In genomic region chr1:16905112-16905855, GRCh38 we compare ENCODE assay signal across 1 cellular context.
A peak's percentile ranks its signal among the peaks of the same experiment; 100 is the strongest.
TF ChIP-seq lines count a peak whose summit lies in the region.

No MANE protein-coding gene starts in this region.

TF ChIP-seq in K562, 482 proteins besides CTCF, POLR2A, EP300 and RAD21 (continued from another document and continues in another):
- TF ChIP-seq, protein P1, sequence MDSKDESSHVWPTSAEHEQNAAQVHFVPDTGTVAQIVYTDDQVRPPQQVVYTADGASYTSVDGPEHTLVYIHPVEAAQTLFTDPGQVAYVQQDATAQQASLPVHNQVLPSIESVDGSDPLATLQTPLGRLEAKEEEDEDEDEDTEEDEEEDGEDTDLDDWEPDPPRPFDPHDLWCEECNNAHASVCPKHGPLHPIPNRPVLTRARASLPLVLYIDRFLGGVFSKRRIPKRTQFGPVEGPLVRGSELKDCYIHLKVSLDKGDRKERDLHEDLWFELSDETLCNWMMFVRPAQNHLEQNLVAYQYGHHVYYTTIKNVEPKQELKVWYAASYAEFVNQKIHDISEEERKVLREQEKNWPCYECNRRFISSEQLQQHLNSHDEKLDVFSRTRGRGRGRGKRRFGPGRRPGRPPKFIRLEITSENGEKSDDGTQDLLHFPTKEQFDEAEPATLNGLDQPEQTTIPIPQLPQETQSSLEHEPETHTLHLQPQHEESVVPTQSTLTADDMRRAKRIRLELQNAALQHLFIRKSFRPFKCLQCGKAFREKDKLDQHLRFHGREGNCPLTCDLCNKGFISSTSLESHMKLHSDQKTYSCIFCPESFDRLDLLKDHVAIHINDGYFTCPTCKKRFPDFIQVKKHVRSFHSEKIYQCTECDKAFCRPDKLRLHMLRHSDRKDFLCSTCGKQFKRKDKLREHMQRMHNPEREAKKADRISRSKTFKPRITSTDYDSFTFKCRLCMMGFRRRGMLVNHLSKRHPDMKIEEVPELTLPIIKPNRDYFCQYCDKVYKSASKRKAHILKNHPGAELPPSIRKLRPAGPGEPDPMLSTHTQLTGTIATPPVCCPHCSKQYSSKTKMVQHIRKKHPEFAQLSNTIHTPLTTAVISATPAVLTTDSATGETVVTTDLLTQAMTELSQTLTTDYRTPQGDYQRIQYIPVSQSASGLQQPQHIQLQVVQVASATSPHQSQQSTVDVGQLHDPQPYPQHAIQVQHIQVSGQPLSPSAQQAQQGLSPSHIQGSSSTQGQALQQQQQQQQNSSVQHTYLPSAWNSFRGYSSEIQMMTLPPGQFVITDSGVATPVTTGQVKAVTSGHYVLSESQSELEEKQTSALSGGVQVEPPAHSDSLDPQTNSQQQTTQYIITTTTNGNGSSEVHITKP (IDR thresholded peaks at IDR 0.05; ENCODE audit: partially characterized antibody): peak; percentile 30
- peak; percentile 99 for TF ChIP-seq ZNF316 (IDR thresholded peaks at IDR 0.05)
- TF ChIP-seq CBX3 (IDR thresholded peaks at IDR 0.05; ENCODE audit: borderline replicate concordance in 1 of 2, low read length in 2 of 2): peak; percentile 24 to 99; a peak in 2 of 3 replicates
- no peak for TF ChIP-seq ZFX (CRISPR knock-in tag; IDR thresholded peaks at IDR 0.05)
- peak; percentile 97; the same call in 1 of the 2 replicates for TF ChIP-seq PREB (CRISPR knock-in tag; IDR thresholded peaks at IDR 0.05)
- TF ChIP-seq DACH1 (IDR thresholded peaks at IDR 0.05; ENCODE audit: partially characterized antibody): peak; percentile 49
- TF ChIP-seq MTA3 (IDR thresholded peaks at IDR 0.05; ENCODE audit: borderline replicate concordance): peak; percentile 99
- TF ChIP-seq ZNF57 (CRISPR knock-in tag; IDR thresholded peaks at IDR 0.05): peak; percentile 98
- no peak for TF ChIP-seq BMI1 (IDR thresholded peaks at IDR 0.05; ENCODE audit: low read length)
- no peak for TF ChIP-seq SMARCB1 (IDR thresholded peaks at IDR 0.05; ENCODE audit: insufficient read length, low read depth)
- TF ChIP-seq HNRNPLL (IDR thresholded peaks at IDR 0.05; ENCODE audit: low read depth, low read length, poor library complexity, severe bottlenecking): peak; percentile 8
- no peak for TF ChIP-seq SMC3 (conservative IDR thresholded peaks at IDR 0.05; ENCODE audit: insufficient read depth, low read depth, low read length)
- peak; percentile 100 for TF ChIP-seq ILF3 (IDR thresholded peaks at IDR 0.05; ENCODE audit: borderline replicate concordance)
- TF ChIP-seq ZNF23 (CRISPR knock-in tag; IDR thresholded peaks at IDR 0.05): peak; percentile 97
- TF ChIP-seq RBM25 (IDR thresholded peaks at IDR 0.05; ENCODE audit: low read depth, low read length, severe bottlenecking): peak; percentile 40
- no peak for TF ChIP-seq HDAC8 (tag; IDR thresholded peaks at IDR 0.05)
- peak; percentile 77 for TF ChIP-seq ZNF134 (CRISPR knock-in tag; conservative IDR thresholded peaks at IDR 0.05)
- TF ChIP-seq, protein P2, sequence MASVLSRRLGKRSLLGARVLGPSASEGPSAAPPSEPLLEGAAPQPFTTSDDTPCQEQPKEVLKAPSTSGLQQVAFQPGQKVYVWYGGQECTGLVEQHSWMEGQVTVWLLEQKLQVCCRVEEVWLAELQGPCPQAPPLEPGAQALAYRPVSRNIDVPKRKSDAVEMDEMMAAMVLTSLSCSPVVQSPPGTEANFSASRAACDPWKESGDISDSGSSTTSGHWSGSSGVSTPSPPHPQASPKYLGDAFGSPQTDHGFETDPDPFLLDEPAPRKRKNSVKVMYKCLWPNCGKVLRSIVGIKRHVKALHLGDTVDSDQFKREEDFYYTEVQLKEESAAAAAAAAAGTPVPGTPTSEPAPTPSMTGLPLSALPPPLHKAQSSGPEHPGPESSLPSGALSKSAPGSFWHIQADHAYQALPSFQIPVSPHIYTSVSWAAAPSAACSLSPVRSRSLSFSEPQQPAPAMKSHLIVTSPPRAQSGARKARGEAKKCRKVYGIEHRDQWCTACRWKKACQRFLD (CRISPR knock-in tag; IDR thresholded peaks at IDR 0.05): peak; percentile 65; the same call in 1 of the 2 replicates
- TF ChIP-seq ZNF561 (CRISPR knock-in tag; conservative IDR thresholded peaks at IDR 0.05): peak; percentile 92
- TF ChIP-seq ZNF121 (CRISPR knock-in tag; conservative IDR thresholded peaks at IDR 0.05): no peak
- TF ChIP-seq CHD4 (IDR thresholded peaks at IDR 0.05; ENCODE audit: insufficient read depth, insufficient replicate concordance, low read depth, low read length, poor library complexity, severe bottlenecking): no peak
- no peak for TF ChIP-seq CHAMP1 (IDR thresholded peaks at IDR 0.05)
- TF ChIP-seq JUND (IDR thresholded peaks at IDR 0.05; ENCODE audit: borderline replicate concordance, low read depth, low read length): peak; percentile 29
- peak; percentile 80; the same call in 1 of the 3 replicates for TF ChIP-seq JUND (tag; IDR thresholded peaks at IDR 0.05; ENCODE audit: borderline replicate concordance, low read depth, low read length)
- TF ChIP-seq CXXC5 (CRISPR knock-in tag; IDR thresholded peaks at IDR 0.05): no peak; the same call in 1 of the 2 replicates
- TF ChIP-seq NEUROD1 (IDR thresholded peaks at IDR 0.05; ENCODE audit: borderline replicate concordance, low read depth, low read length, partially characterized antibody): peak; percentile 91
- TF ChIP-seq ZSCAN32 (CRISPR knock-in tag; IDR thresholded peaks at IDR 0.05): peak; percentile 98
- TF ChIP-seq RFX7 (CRISPR knock-in tag; IDR thresholded peaks at IDR 0.05): peak; percentile 99
- no peak for TF ChIP-seq FOS (IDR thresholded peaks at IDR 0.05; ENCODE audit: extremely low read depth, insufficient read length)
- TF ChIP-seq CBX1 (IDR thresholded peaks at IDR 0.05; ENCODE audit: low read depth): peak; percentile 99
- peak; percentile 81 for TF ChIP-seq ZBTB34 (CRISPR knock-in tag; IDR thresholded peaks at IDR 0.05)
- no peak for TF ChIP-seq BDP1 (IDR thresholded peaks at IDR 0.05; ENCODE audit: insufficient read depth, insufficient read length)
- TF ChIP-seq KLF10 (CRISPR knock-in tag; IDR thresholded peaks at IDR 0.05): peak; percentile 99
- peak; percentile 98 for TF ChIP-seq ZNF695 (CRISPR knock-in tag; IDR thresholded peaks at IDR 0.05)
- no peak for TF ChIP-seq MCM5 (IDR thresholded peaks at IDR 0.05; ENCODE audit: low read depth)
- peak; percentile 93 for TF ChIP-seq MBD2 (IDR thresholded peaks at IDR 0.05; ENCODE audit: borderline replicate concordance, low read depth)
- peak; percentile 44; the same call in 1 of the 2 replicates for TF ChIP-seq MTF1 (CRISPR knock-in tag; IDR thresholded peaks at IDR 0.05; ENCODE audit: borderline replicate concordance)
- no peak for TF ChIP-seq MCM3 (IDR thresholded peaks at IDR 0.05)
- peak; percentile 55 for TF ChIP-seq ZNF384 (IDR thresholded peaks at IDR 0.05; ENCODE audit: low read depth, low read length)
- TF ChIP-seq GATAD2A (IDR thresholded peaks at IDR 0.05): 0 out of 2 replicates have a peak, but pooled peaks have one; percentile 61
- TF ChIP-seq ZNF165 (CRISPR knock-in tag; IDR thresholded peaks at IDR 0.05; ENCODE audit: borderline replicate concordance): no peak
- TF ChIP-seq, protein P3, sequence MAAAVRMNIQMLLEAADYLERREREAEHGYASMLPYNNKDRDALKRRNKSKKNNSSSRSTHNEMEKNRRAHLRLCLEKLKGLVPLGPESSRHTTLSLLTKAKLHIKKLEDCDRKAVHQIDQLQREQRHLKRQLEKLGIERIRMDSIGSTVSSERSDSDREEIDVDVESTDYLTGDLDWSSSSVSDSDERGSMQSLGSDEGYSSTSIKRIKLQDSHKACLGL (CRISPR knock-in tag; IDR thresholded peaks at IDR 0.05; ENCODE audit: borderline replicate concordance, poor library complexity, severe bottlenecking): no peak
- TF ChIP-seq RBM17 (IDR thresholded peaks at IDR 0.05; ENCODE audit: borderline replicate concordance, low read depth, low read length): 0 out of 2 replicates have a peak, but pooled peaks have one; percentile 94
- peak; percentile 81 for TF ChIP-seq NELFE (IDR thresholded peaks at IDR 0.05; ENCODE audit: insufficient read depth, insufficient read length)
- TF ChIP-seq, protein P4, sequence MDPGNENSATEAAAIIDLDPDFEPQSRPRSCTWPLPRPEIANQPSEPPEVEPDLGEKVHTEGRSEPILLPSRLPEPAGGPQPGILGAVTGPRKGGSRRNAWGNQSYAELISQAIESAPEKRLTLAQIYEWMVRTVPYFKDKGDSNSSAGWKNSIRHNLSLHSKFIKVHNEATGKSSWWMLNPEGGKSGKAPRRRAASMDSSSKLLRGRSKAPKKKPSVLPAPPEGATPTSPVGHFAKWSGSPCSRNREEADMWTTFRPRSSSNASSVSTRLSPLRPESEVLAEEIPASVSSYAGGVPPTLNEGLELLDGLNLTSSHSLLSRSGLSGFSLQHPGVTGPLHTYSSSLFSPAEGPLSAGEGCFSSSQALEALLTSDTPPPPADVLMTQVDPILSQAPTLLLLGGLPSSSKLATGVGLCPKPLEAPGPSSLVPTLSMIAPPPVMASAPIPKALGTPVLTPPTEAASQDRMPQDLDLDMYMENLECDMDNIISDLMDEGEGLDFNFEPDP (CRISPR knock-in tag; IDR thresholded peaks at IDR 0.05): peak; percentile 99
- TF ChIP-seq EWSR1 (IDR thresholded peaks at IDR 0.05; ENCODE audit: borderline replicate concordance, low read depth, partially characterized antibody): peak; percentile 100
- peak; percentile 77; the same call in 1 of the 2 replicates for TF ChIP-seq IRF1 (CRISPR knock-in tag; IDR thresholded peaks at IDR 0.05; ENCODE audit: borderline replicate concordance)
- TF ChIP-seq, protein P5, sequence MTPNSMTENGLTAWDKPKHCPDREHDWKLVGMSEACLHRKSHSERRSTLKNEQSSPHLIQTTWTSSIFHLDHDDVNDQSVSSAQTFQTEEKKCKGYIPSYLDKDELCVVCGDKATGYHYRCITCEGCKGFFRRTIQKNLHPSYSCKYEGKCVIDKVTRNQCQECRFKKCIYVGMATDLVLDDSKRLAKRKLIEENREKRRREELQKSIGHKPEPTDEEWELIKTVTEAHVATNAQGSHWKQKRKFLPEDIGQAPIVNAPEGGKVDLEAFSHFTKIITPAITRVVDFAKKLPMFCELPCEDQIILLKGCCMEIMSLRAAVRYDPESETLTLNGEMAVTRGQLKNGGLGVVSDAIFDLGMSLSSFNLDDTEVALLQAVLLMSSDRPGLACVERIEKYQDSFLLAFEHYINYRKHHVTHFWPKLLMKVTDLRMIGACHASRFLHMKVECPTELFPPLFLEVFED (CRISPR knock-in tag; conservative IDR thresholded peaks at IDR 0.05): peak; percentile 100
- peak; percentile 87 to 96 for TF ChIP-seq MLLT1 (IDR thresholded peaks at IDR 0.05)
